ENCODE assay signal across 4 cellular contexts in the genomic region with DNA sequence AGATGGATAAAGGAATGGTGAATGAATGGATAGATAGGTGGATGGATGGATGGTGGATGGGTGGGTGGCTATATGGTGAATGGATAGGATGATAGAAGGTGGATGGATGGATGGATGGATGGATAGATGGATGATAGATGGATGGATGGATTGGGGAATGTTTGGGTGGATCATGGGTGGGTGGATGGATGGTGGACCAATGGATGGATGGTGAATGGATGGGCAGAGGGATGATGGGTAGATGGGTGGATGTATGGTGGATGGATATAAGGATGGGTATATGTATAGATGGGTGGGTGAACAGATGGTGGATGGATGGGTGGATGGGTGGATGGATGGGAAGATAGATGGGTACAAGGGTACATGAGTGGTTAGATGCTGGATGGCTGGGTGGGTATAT.
"Had no signal": no experiment of that assay in that cellular context is flagged by ENCODE, and none has a peak within 500 bp of the region (broad histone marks: within the 10 kb centered on the region; RNA-seq: fewer than 3 reads in every experiment).

No MANE protein-coding gene starts in this region.

- DNase-seq: H9, KBM-7 had no signal

- H3K4me3 ChIP-seq: GM23338 had no signal

- ATAC-seq: GM23338, HCT116 had no signal

- H3K4me2 ChIP-seq: GM23338 had no signal

- H2AFZ ChIP-seq: GM23338 had no signal
